ENCODE assay signal across 30 cellular contexts in genomic region chr17:11720816-11721215, GRCh38.
"Had no signal": no experiment of that assay in that cellular context is flagged by ENCODE, and none has a peak within 500 bp of the region (broad histone marks: within the 10 kb centered on the region; RNA-seq: fewer than 3 reads in every experiment).

No MANE protein-coding gene starts in this region.

- H3K4me3 Mint-ChIP-seq: naive B cell; naive thymus-derived CD8-positive, alpha-beta T cell; natural killer cell treated with Interleukin-12 subunit alpha and Interleukin-12 subunit beta and Interleukin-15 and Interleukin-18, amount 100 ng/mL, for 72 hours; nephron progenitor cell; neural crest cell; stimulated activated memory B cell treated with anti-CD40 and anti-IgM and Interleukin-4, amounts not matched to agents 10 μg/mL and 1 μg/mL and 100 μg/mL, for 72 hours; stimulated activated naive CD8-positive, alpha-beta T cell treated with anti-CD3 and anti-CD28 coated beads, Interleukin-15, amount 100 ng/mL, for 72 hours; type B pancreatic cell had no signal

- H3K4me1 ChIP-seq: pancreas, prostate gland, right lobe of liver, spleen, suprapubic skin, tibial artery, transverse colon, upper lobe of right lung, uterus had no signal

- ATAC-seq: naive thymus-derived CD8-positive, alpha-beta T cell; natural killer cell treated with Interleukin-12 subunit alpha and Interleukin-12 subunit beta and Interleukin-15 and Interleukin-18, amount 100 ng/mL, for 72 hours; pancreas; right cardiac atrium; right lobe of liver; stimulated activated memory B cell treated with anti-CD40 and anti-IgM and Interleukin-4, amounts not matched to agents 10 μg/mL and 1 μg/mL and 100 μg/mL, for 72 hours; stimulated activated naive CD8-positive, alpha-beta T cell treated with anti-CD3 and anti-CD28 coated beads, Interleukin-15, amount 100 ng/mL, for 72 hours; stimulated activated naive CD8-positive, alpha-beta T cell treated with anti-CD3 and anti-CD28 coated beads, Interleukin-15, Interleukin-2, amounts not matched to agents 100 U/mL and 50 U/mL, for 24 hours; upper lobe of right lung had no signal

- DNase-seq: naive B cell; naive thymus-derived CD8-positive, alpha-beta T cell; nephron progenitor cell; nucleus accumbens; pancreas; right cardiac atrium; right lobe of liver; spleen; stimulated activated CD4-positive, alpha-beta T cell treated with anti-CD3 and anti-CD28 coated beads, Interleukin-12 subunit alpha, Interleukin-12 subunit beta, amount 100 ng/mL, for 4 hours; stimulated activated CD4-positive, alpha-beta T cell treated with anti-CD3 and anti-CD28 coated beads, Interleukin-1b, Interleukin-23, amount 100 ng/mL, for 48 hours; stimulated activated CD4-positive, alpha-beta T cell treated with anti-CD3 and anti-CD28 coated beads, Interleukin-4, amount 100 ng/mL, for 1 hour; stimulated activated CD4-positive, alpha-beta T cell treated with anti-CD3 and anti-CD28 coated beads, Interleukin-4, amount 100 ng/mL, for 4 hours; stimulated activated CD8-positive, alpha-beta memory T cell treated with anti-CD3 and anti-CD28 coated beads, Interleukin-4, amount 100 ng/mL, for 48 hours; stimulated activated naive CD4-positive, alpha-beta T cell; stimulated activated naive CD8-positive, alpha-beta T cell treated with anti-CD3 and anti-CD28 coated beads, Interleukin-15, amount 100 ng/mL, for 72 hours; stimulated activated naive CD8-positive, alpha-beta T cell treated with anti-CD3 and anti-CD28 coated beads, Interleukin-15, Interleukin-2, amounts not matched to agents 100 U/mL and 50 U/mL, for 24 hours; substantia nigra; tibial artery; transverse colon; upper lobe of right lung; uterus had no signal

- H3K9me3 ChIP-seq: neutrophil, pancreas, prostate gland, right lobe of liver, suprapubic skin, tibial artery, transverse colon, upper lobe of right lung, uterus had no signal

- H3K4me1 Mint-ChIP-seq: naive B cell; naive thymus-derived CD8-positive, alpha-beta T cell; nephron progenitor cell; neural crest cell; stimulated activated memory B cell treated with anti-CD40 and anti-IgM and Interleukin-4, amounts not matched to agents 10 μg/mL and 1 μg/mL and 100 μg/mL, for 72 hours; stimulated activated naive CD8-positive, alpha-beta T cell treated with anti-CD3 and anti-CD28 coated beads, Interleukin-15, amount 100 ng/mL, for 72 hours had no signal

- H3K36me3 Mint-ChIP-seq: naive B cell; naive thymus-derived CD8-positive, alpha-beta T cell; natural killer cell treated with Interleukin-12 subunit alpha and Interleukin-12 subunit beta and Interleukin-15 and Interleukin-18, amount 100 ng/mL, for 72 hours; stimulated activated memory B cell treated with anti-CD40 and anti-IgM and Interleukin-4, amounts not matched to agents 10 μg/mL and 1 μg/mL and 100 μg/mL, for 72 hours; type B pancreatic cell had no signal

- H3K27ac Mint-ChIP-seq: naive thymus-derived CD8-positive, alpha-beta T cell; natural killer cell treated with Interleukin-12 subunit alpha and Interleukin-12 subunit beta and Interleukin-15 and Interleukin-18, amount 100 ng/mL, for 72 hours; nephron progenitor cell; stimulated activated memory B cell treated with anti-CD40 and anti-IgM and Interleukin-4, amounts not matched to agents 10 μg/mL and 1 μg/mL and 100 μg/mL, for 72 hours; stimulated activated naive CD8-positive, alpha-beta T cell treated with anti-CD3 and anti-CD28 coated beads, Interleukin-15, amount 100 ng/mL, for 72 hours; type B pancreatic cell had no signal

- H3K36me3 ChIP-seq: neutrophil, pancreas, prostate gland, right lobe of liver, spleen, suprapubic skin, tibial artery, transverse colon, upper lobe of right lung, uterus had no signal

- H3K27me3 Mint-ChIP-seq: naive B cell; natural killer cell treated with Interleukin-12 subunit alpha and Interleukin-12 subunit beta and Interleukin-15 and Interleukin-18, amount 100 ng/mL, for 72 hours; stimulated activated memory B cell treated with anti-CD40 and anti-IgM and Interleukin-4, amounts not matched to agents 10 μg/mL and 1 μg/mL and 100 μg/mL, for 72 hours had no signal

- H3K27ac ChIP-seq: neutrophil, pancreas, prostate gland, right lobe of liver, skin epidermis, spleen, suprapubic skin, tibial artery, transverse colon, upper lobe of right lung, uterus had no signal

- H3K4me3 ChIP-seq: pancreas, prostate gland, right lobe of liver, skin epidermis, smooth muscle cell, spleen, suprapubic skin, tibial artery, transverse colon, upper lobe of right lung, uterus had no signal

- H3K9me3 Mint-ChIP-seq: neural crest cell, type B pancreatic cell had no signal

- H3K27me3 ChIP-seq: neutrophil, pancreas, right lobe of liver, suprapubic skin, tibial artery, transverse colon, upper lobe of right lung, uterus had no signal
